22 cellular contexts compared by ENCODE assay signal in genomic region chr11:44382118-44382517, GRCh38.
"Had no signal": no experiment of that assay in that cellular context is flagged by ENCODE, and none has a peak within 500 bp of the region (broad histone marks: within the 10 kb centered on the region; RNA-seq: fewer than 3 reads in every experiment).

No MANE protein-coding gene starts in this region.

- H3K36me3 ChIP-seq: MG63 had no signal

- H3K4me3 ChIP-seq: MG63 had no signal

- ATAC-seq: HepG2, T-cell had no signal

- H3K9ac ChIP-seq: SK-N-SH had no signal

- H3K4me2 ChIP-seq: SK-N-SH had no signal

- DNase-seq: IMR-90, Karpas-422, KG1, MG63, NCI-H1092, NCI-H1105 treated with DMSO at 0.1 percent for 48 hours, NCI-H1436, NCI-H187, NCI-H2029, NCI-H2081 treated with DMSO at 0.1 percent for 48 hours, NCI-H2171, NCI-H226, NCI-H446, NCI-H510A, NCI-H526, Right ventricle myocardium superior, RPMI8226, SIG-M5, SK-N-SH, SW 1271, T-cell had no signal

- H3K9me3 ChIP-seq: MG63, SK-N-SH had no signal
